Comparison of ENCODE assay signal across 16 cellular contexts in genomic region chr11:88115828-88116410, GRCh38.
"Had no signal": no experiment of that assay in that cellular context is flagged by ENCODE, and none has a peak within 500 bp of the region (broad histone marks: within the 10 kb centered on the region; RNA-seq: fewer than 3 reads in every experiment).

No MANE protein-coding gene starts in this region.

- H3K4me1 Mint-ChIP-seq: naive thymus-derived CD8-positive, alpha-beta T cell had no signal

- H3K27ac ChIP-seq: cardiac muscle cell, foreskin keratinocyte, suprapubic skin, upper lobe of right lung, VCaP had no signal

- H3K36me3 ChIP-seq: cardiac muscle cell, upper lobe of right lung had no signal

- H3K4me1 ChIP-seq: foreskin keratinocyte, suprapubic skin, upper lobe of right lung had no signal

- H3K9me3 Mint-ChIP-seq: activated T-helper 1 cell treated with anti-CD3 and anti-CD28 coated beads, Interleukin-12 subunit alpha, Interleukin-12 subunit beta, Interleukin-2, Interleukin-4 antibody, amounts not matched to agents 30 ng/mL and 10 ng/mL and 1 ng/mL, durations not matched to agents 14 hours and 24 hours and 36 hours; naive thymus-derived CD8-positive, alpha-beta T cell; T-helper 2 cell treated with Interferon-gamma antibody and Interleukin-4, amounts not matched to agents 5 μg/mL and 100 μg/mL, for 36 hours had no signal

- H3K36me3 Mint-ChIP-seq: naive thymus-derived CD8-positive, alpha-beta T cell had no signal

- H3K27ac Mint-ChIP-seq: activated CD8-positive, alpha-beta T cell treated with anti-CD3 and anti-CD28 coated beads, Interleukin-2, amount 10 ng/mL, durations not matched to agents 7 days and 5 days; activated T-helper 1 cell treated with anti-CD3 and anti-CD28 coated beads, Interleukin-12 subunit alpha, Interleukin-12 subunit beta, Interleukin-2, Interleukin-4 antibody, amounts not matched to agents 30 ng/mL and 10 ng/mL and 1 ng/mL, durations not matched to agents 14 hours and 24 hours and 36 hours; naive thymus-derived CD8-positive, alpha-beta T cell; T-helper 2 cell treated with Interferon-gamma antibody and Interleukin-4, amounts not matched to agents 5 μg/mL and 100 μg/mL, for 36 hours had no signal

- H3K4me3 ChIP-seq: cardiac muscle cell, mucosa of descending colon, suprapubic skin, upper lobe of right lung had no signal

- DNase-seq: activated CD4-positive, alpha-beta T cell treated with anti-CD3 and anti-CD28 coated beads for 4 hours; activated CD8-positive, alpha-beta memory T cell treated with anti-CD3 and anti-CD28 coated beads, Interleukin-2, amount 50 U/mL, for 48 hours; activated CD8-positive, alpha-beta T cell treated with anti-CD3 and anti-CD28 coated beads, Interleukin-2, amount 10 ng/mL, durations not matched to agents 7 days and 5 days; activated naive CD4-positive, alpha-beta T cell; foreskin keratinocyte; left colon; mucosa of descending colon; naive thymus-derived CD8-positive, alpha-beta T cell; stimulated activated CD4-positive, alpha-beta T cell treated with anti-CD3 and anti-CD28 coated beads, Interleukin-12 subunit alpha, Interleukin-12 subunit beta, amount 100 ng/mL, for 4 hours; stimulated activated naive CD4-positive, alpha-beta T cell treated with Interleukin-2 at 50 U/mL for 16 hours; upper lobe of right lung had no signal

- H3K9me3 ChIP-seq: mucosa of descending colon, suprapubic skin, upper lobe of right lung had no signal

- H3K4me3 Mint-ChIP-seq: activated CD8-positive, alpha-beta T cell treated with anti-CD3 and anti-CD28 coated beads, Interleukin-2, amount 10 ng/mL, durations not matched to agents 7 days and 5 days; activated T-helper 1 cell treated with anti-CD3 and anti-CD28 coated beads, Interleukin-12 subunit alpha, Interleukin-12 subunit beta, Interleukin-2, Interleukin-4 antibody, amounts not matched to agents 30 ng/mL and 10 ng/mL and 1 ng/mL, durations not matched to agents 14 hours and 24 hours and 36 hours; naive thymus-derived CD8-positive, alpha-beta T cell; T-helper 2 cell treated with Interferon-gamma antibody and Interleukin-4, amounts not matched to agents 5 μg/mL and 100 μg/mL, for 36 hours had no signal

- H3K27me3 ChIP-seq: cardiac muscle cell, foreskin keratinocyte, suprapubic skin, upper lobe of right lung had no signal

- H3K27me3 Mint-ChIP-seq: naive thymus-derived CD8-positive, alpha-beta T cell had no signal
